In the genomic region with DNA sequence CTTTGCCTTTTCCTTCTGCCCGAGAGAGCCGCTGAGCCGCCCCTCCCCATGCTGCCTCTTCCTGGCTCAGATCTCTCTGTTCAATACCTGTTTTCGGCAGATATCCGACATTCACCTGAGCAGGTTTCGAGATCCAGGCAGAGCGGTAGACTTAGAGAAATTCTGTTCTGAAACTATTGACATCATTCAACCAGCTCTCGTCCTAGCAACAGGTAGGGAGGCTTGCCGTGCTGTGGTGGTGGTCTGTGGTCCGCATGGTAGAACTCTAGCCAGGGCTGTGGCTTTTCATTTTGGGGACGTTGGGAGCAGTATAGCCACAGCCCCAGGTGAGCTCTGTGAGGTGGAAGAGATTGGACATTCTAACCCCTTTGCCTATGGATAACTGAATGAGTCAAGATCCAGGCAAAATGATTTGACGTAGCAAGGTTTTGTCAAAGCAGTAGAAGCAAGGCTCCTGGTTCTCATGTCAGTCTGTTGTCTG, we compare ENCODE assay signal across 8 cellular contexts. TPM values are rescaled to one million over a fixed set of nuclear protein-coding genes. Genes with fewer than 3 reads are reported as not detected.
DNase-seq lines count a peak whose midpoint lies in the region; ATAC-seq and TF ChIP-seq lines count a peak whose summit lies in the region.

No MANE protein-coding gene starts in this region.

- no peak for TF ChIP-seq CTCF in A673 (conservative IDR thresholded peaks at IDR 0.05; ENCODE audit: low read depth, low read length)

- ATAC-seq in GM21390 (IDR thresholded peaks at IDR 0.05; ENCODE audit: unreplicated experiment) (peak; percentile 19), GM18868 (IDR thresholded peaks at IDR 0.05; ENCODE audit: unreplicated experiment) (no peak)

- H3K36me3 ChIP-seq in A673 (ENCODE audit: insufficient read depth, low read length, poor library complexity, severe bottlenecking) (no peaks in the 10 kb centered on the region), NT2/D1 (ENCODE audit: insufficient read depth, insufficient read length, low read length) (no peaks in the 10 kb centered on the region), muscle layer of colon (ENCODE audit: insufficient read depth, low read length) (peaks cover 19% of the 10 kb centered on the region)

- intact Hi-C loops in A673 (cut with micrococcal nuclease; ENCODE audit: unreplicated experiment): no loop called here
- intact Hi-C loops in dendritic cell treated with granulocyte-macrophage colony-stimulating factor and Interleukin-4, amounts not matched to agents 40 ng/mL and 50 ng/mL, for 4 days (cut with micrococcal nuclease): no loop called here

- H3K27ac Mint-ChIP-seq in dendritic cell treated with granulocyte-macrophage colony-stimulating factor and Interleukin-4, amounts not matched to agents 40 ng/mL and 50 ng/mL, for 4 days: peak overlapping the region; percentile 85

- POLR2A ChIA-PET in A673 (lab: Charles Lee; ENCODE audit: low non-redundant PET): no interaction called here

- H3K27ac ChIP-seq in A673 (ENCODE audit: low read depth, low read length, poor library complexity, severe bottlenecking) (no peak overlapping the region), muscle layer of colon (ENCODE audit: low read depth, low read length) (peak overlapping the region; percentile 70)

- H3K27me3 ChIP-seq in A673 (replicated peaks; ENCODE audit: insufficient read depth, low read depth, low read length, poor library complexity): peaks cover 20% of the 10 kb centered on the region
- H3K27me3 ChIP-seq in NT2/D1 (ENCODE audit: insufficient read depth, insufficient read length): peaks cover 37% of the 10 kb centered on the region
- H3K27me3 ChIP-seq in muscle layer of colon (ENCODE audit: control insufficient read depth in 1 of 2, insufficient read depth in 2 of 2, low read length in 2 of 2): no peaks in the 10 kb centered on the region

- H3K4me1 ChIP-seq in A673 (ENCODE audit: insufficient read depth, low read length, poor library complexity, severe bottlenecking): peaks cover 5% of the 10 kb centered on the region
- no peaks in the 10 kb centered on the region for H3K4me1 ChIP-seq in NT2/D1 (ENCODE audit: insufficient read depth, insufficient read length)
- H3K4me1 ChIP-seq in muscle layer of colon (ENCODE audit: insufficient read depth, low read length): peaks cover 12% of the 10 kb centered on the region

- peak overlapping the region; percentile 76 for H3K4me3 Mint-ChIP-seq in dendritic cell treated with granulocyte-macrophage colony-stimulating factor and Interleukin-4, amounts not matched to agents 40 ng/mL and 50 ng/mL, for 4 days

- DNase-seq in A673 (ENCODE audit: low spot score) (no peak), NT2/D1 (ENCODE audit: low read depth, low spot score) (no peak), DMS153 treated with DMSO at 0.1 percent for 48 hours (lab: John Stamatoyannopoulos, UW; ENCODE audit: unreplicated experiment) (no peak), MV-4-11 (lab: John Stamatoyannopoulos, UW) (no peak)

- H3K4me3 ChIP-seq in A673 (ENCODE audit: low read depth, low read length, poor library complexity, severe bottlenecking) (peak overlapping the region; percentile 63), NT2/D1 (ENCODE audit: insufficient read length, low read depth) (peak overlapping the region; percentile 60), muscle layer of colon (ENCODE audit: low read depth in 1 of 2, low read length in 2 of 2) (peak overlapping the region; percentile 77 to 96)

- CTCF ChIA-PET in A673 (lab: Charles Lee): no interaction called here

- peaks cover 51% of the 10 kb centered on the region for H3K36me3 Mint-ChIP-seq in dendritic cell treated with granulocyte-macrophage colony-stimulating factor and Interleukin-4, amounts not matched to agents 40 ng/mL and 50 ng/mL, for 4 days (ENCODE audit: low read depth)

- H3K9me3 Mint-ChIP-seq in dendritic cell treated with granulocyte-macrophage colony-stimulating factor and Interleukin-4, amounts not matched to agents 40 ng/mL and 50 ng/mL, for 4 days: peaks cover 6% of the 10 kb centered on the region

- BruUV-seq in A673 (replicated peaks; lab: Mats Ljungman, UMichigan): no TSS peak

- peak overlapping the region; percentile 70 for H3K9ac ChIP-seq in NT2/D1 (ENCODE audit: insufficient read length, low read depth)
- peak overlapping the region; percentile 98 for H3K9ac ChIP-seq in muscle layer of colon (ENCODE audit: low read length)

- H3K9me3 ChIP-seq in A673 (ENCODE audit: low read depth, low read length, poor library complexity, severe bottlenecking): peaks cover 8% of the 10 kb centered on the region
- no peaks in the 10 kb centered on the region for H3K9me3 ChIP-seq in NT2/D1 (ENCODE audit: insufficient read depth, low read length)
- no peaks in the 10 kb centered on the region for H3K9me3 ChIP-seq in muscle layer of colon (ENCODE audit: low read length)

- no peaks in the 10 kb centered on the region for H3K27me3 Mint-ChIP-seq in dendritic cell treated with granulocyte-macrophage colony-stimulating factor and Interleukin-4, amounts not matched to agents 40 ng/mL and 50 ng/mL, for 4 days

- peaks cover 25% of the 10 kb centered on the region for H3K4me1 Mint-ChIP-seq in dendritic cell treated with granulocyte-macrophage colony-stimulating factor and Interleukin-4, amounts not matched to agents 40 ng/mL and 50 ng/mL, for 4 days (ENCODE audit: low read depth)

RNA-seq across cellular contexts. Expression of gene TMEM62, which starts 0.8 kb away (rescaled TPM):
- 2.8 and 5.4 TPM in 2 replicates for total RNA-seq in A673 (2021)

RNA-seq across cellular contexts. Expression of gene UBR1, which starts 28.4 kb away (rescaled TPM):
- total RNA-seq in A673 (2021): 29.9 and 30.8 TPM in 2 replicates

RNA-seq across cellular contexts. Expression of gene CCNDBP1, which starts 51.0 kb away (rescaled TPM):
- 16.7 and 22.1 TPM in 2 replicates for total RNA-seq in A673 (2021)
